Comparison of ENCODE assay signal across 1 cellular context in genomic region chr3:114092151-114093000, GRCh38.
TF ChIP-seq lines count a peak whose summit lies in the region.

No MANE protein-coding gene starts in this region.

TF ChIP-seq in HepG2, 621 proteins besides CTCF, POLR2A, EP300 and RAD21:
- TF ChIP-seq HIVEP1 (CRISPR knock-in tag; IDR thresholded peaks at IDR 0.05) (no peak), MXD4 (CRISPR knock-in tag; IDR thresholded peaks at IDR 0.05) (no peak), ZNF143 (CRISPR knock-in tag; IDR thresholded peaks at IDR 0.05) (no peak), ZKSCAN8 (CRISPR knock-in tag; IDR thresholded peaks at IDR 0.05; ENCODE audit: borderline replicate concordance) (no peak), ZFX (CRISPR knock-in tag; IDR thresholded peaks at IDR 0.05; ENCODE audit: low read depth) (no peak), PRDM10 (CRISPR knock-in tag; IDR thresholded peaks at IDR 0.05; ENCODE audit: low read depth) (no peak), TRAFD1 (CRISPR knock-in tag; IDR thresholded peaks at IDR 0.05; ENCODE audit: borderline replicate concordance) (no peak)
